ENCODE assay signal across 10 cellular contexts in genomic region chr17:59381716-59382570, GRCh38. TPM values are rescaled to one million over a fixed set of nuclear protein-coding genes. Genes with fewer than 3 reads are reported as not detected.
DNase-seq lines count a peak whose midpoint lies in the region; ATAC-seq lines count a peak whose summit lies in the region.
"Had no signal": no experiment of that assay in that cellular context is flagged by ENCODE, and none has a peak within 500 bp of the region (broad histone marks: within the 10 kb centered on the region; RNA-seq: fewer than 3 reads in every experiment).

No MANE protein-coding gene starts in this region.

- H3K9me3 Mint-ChIP-seq in immature natural killer cell = no peaks in the 10 kb centered on the region
- no peaks in the 10 kb centered on the region for H3K9me3 Mint-ChIP-seq in activated T-cell treated with anti-CD3 and anti-CD28 coated beads, Interleukin-2, amount 50 U/mL, for 72 hours

- H3K9me3 ChIP-seq in subcutaneous abdominal adipose tissue (ENCODE audit: control insufficient read depth in 5 of 5, low read length in 5 of 5) = no peaks in the 10 kb centered on the region

- H3K36me3 Mint-ChIP-seq in immature natural killer cell = no peaks in the 10 kb centered on the region
- no peaks in the 10 kb centered on the region for H3K36me3 Mint-ChIP-seq in activated T-cell treated with anti-CD3 and anti-CD28 coated beads, Interleukin-2, amount 50 U/mL, for 72 hours (ENCODE audit: insufficient read depth in 2 of 2)

- peaks cover 0 to 6% (median 0%) of the 10 kb centered on the region in 5 donors for H3K36me3 ChIP-seq in subcutaneous abdominal adipose tissue (ENCODE audit: control insufficient read depth in 5 of 5, insufficient read depth in 5 of 5, low read length in 5 of 5)

- H3K27ac ChIP-seq in subcutaneous abdominal adipose tissue (ENCODE audit: low read depth, low read length) = peak overlapping the region; percentile 82
- H3K27ac ChIP-seq: 22Rv1 had no signal

- peak overlapping the region in 1 of 6 donors; percentile 62 for H3K27ac Mint-ChIP-seq in immature natural killer cell
- no peak overlapping the region for H3K27ac Mint-ChIP-seq in activated T-cell treated with anti-CD3 and anti-CD28 coated beads, Interleukin-2, amount 50 U/mL, for 72 hours

- H3K9ac ChIP-seq in subcutaneous abdominal adipose tissue (ENCODE audit: low read length in 5 of 5) = peak overlapping the region in 4 of 5 donors; percentile 28 to 50 (median 44)

- H3K4me3 Mint-ChIP-seq in immature natural killer cell = no peak overlapping the region
- H3K4me3 Mint-ChIP-seq in activated T-cell treated with anti-CD3 and anti-CD28 coated beads, Interleukin-2, amount 50 U/mL, for 72 hours = no peak overlapping the region

- no peaks in the 10 kb centered on the region for H3K27me3 ChIP-seq in subcutaneous abdominal adipose tissue (ENCODE audit: control insufficient read depth in 5 of 5, insufficient read depth in 4 of 5, low read length in 5 of 5)

- peaks cover 1 to 9% of the 10 kb centered on the region in 2 donors for H3K4me1 Mint-ChIP-seq in immature natural killer cell
- peaks cover 27% of the 10 kb centered on the region for H3K4me1 Mint-ChIP-seq in activated T-cell treated with anti-CD3 and anti-CD28 coated beads, Interleukin-2, amount 50 U/mL, for 72 hours (ENCODE audit: low read depth)

- no peak for ATAC-seq in HG02642 (IDR thresholded peaks at IDR 0.05; ENCODE audit: poor library complexity, unreplicated experiment)
- no peak for ATAC-seq in activated T-cell treated with anti-CD3 and anti-CD28 coated beads, Interleukin-2, amount 50 U/mL, for 72 hours (replicated peaks in 1 of 2)

- H3K4me1 ChIP-seq in subcutaneous abdominal adipose tissue (ENCODE audit: control insufficient read depth in 5 of 5, insufficient read depth in 5 of 5, low read length in 5 of 5) = peaks cover 9 to 47% (median 41%) of the 10 kb centered on the region in 5 donors

- DNase-seq in DMS53 (lab: John Stamatoyannopoulos, UW) = peak; percentile 30
- no peak for DNase-seq in DMS53 treated with DMSO at 0.1 percent for 48 hours (lab: John Stamatoyannopoulos, UW; ENCODE audit: unreplicated experiment)
- DNase-seq in cerebellar cortex (ENCODE audit: low spot score) = peak; percentile 55
- peak; percentile 73 to 96 for DNase-seq in lung microvascular endothelial cell (ENCODE audit: low read depth in 2 of 2)
- DNase-seq in immature natural killer cell = no peak
- no peak for DNase-seq in activated T-cell treated with anti-CD3 and anti-CD28 coated beads, Interleukin-2, amount 50 U/mL, for 72 hours
- DNase-seq: NCI-H524 had no signal

- H3K27me3 Mint-ChIP-seq in immature natural killer cell (ENCODE audit: low read depth in 3 of 3) = peaks cover 0 to 2% (median 0%) of the 10 kb centered on the region in 3 donors
- H3K27me3 Mint-ChIP-seq in activated T-cell treated with anti-CD3 and anti-CD28 coated beads, Interleukin-2, amount 50 U/mL, for 72 hours (ENCODE audit: low read depth) = no peaks in the 10 kb centered on the region

- no peak overlapping the region for H3K4me3 ChIP-seq in subcutaneous abdominal adipose tissue (ENCODE audit: low read depth in 1 of 5, low read length in 5 of 5)

RNA-seq across cellular contexts. Expression of gene YPEL2, which starts 50.5 kb away (rescaled TPM):
- total RNA-seq in lung microvascular endothelial cell = 46.0 and 60.9 TPM in 2 replicates
- polyA plus RNA-seq in immature natural killer cell = 10 to 100 TPM in 2 of 3 donors, 1 to 10 TPM in 1; 5.6 to 13.0 (median 11.0) TPM
- total RNA-seq in activated T-cell treated with anti-CD3 and anti-CD28 coated beads, Interleukin-2, amount 50 U/mL, for 72 hours = 10 to 100 TPM; 13.4 to 18.9 TPM

Comparison
In these comparisons a context has a peak if more than half of its experiments do, and no peak if none do; other contexts are left out.
1. DNase-seq: peak in DMS53 (single experiment), cerebellar cortex (single experiment) and lung microvascular endothelial cell (2 of 2); none in DMS53 treated with DMSO at 0.1 percent for 48 hours (single experiment), immature natural killer cell (0 of 3) and activated T-cell treated with anti-CD3 and anti-CD28 coated beads, Interleukin-2, amount 50 U/mL, for 72 hours (0 of 2).